ENCODE assay signal across 10 cellular contexts in genomic region chr17:19672009-19672837, GRCh38. TPM values are rescaled to one million over a fixed set of nuclear protein-coding genes. Genes with fewer than 3 reads are reported as not detected.
DNase-seq lines count a peak whose midpoint lies in the region; ATAC-seq and TF ChIP-seq lines count a peak whose summit lies in the region.
"Had no signal": no experiment of that assay in that cellular context is flagged by ENCODE, and none has a peak within 500 bp of the region (broad histone marks: within the 10 kb centered on the region; RNA-seq: fewer than 3 reads in every experiment).

No MANE protein-coding gene starts in this region.

- POLR2A ChIA-PET in BJ (lab: Charles Lee) (no interaction called here), Panc1 (lab: Charles Lee) (no interaction called here), HEK293T (lab: Yijun Ruan, JAX) (interaction anchor here (4.4 kb wide), 1 partner anchor 24 kb away, joined by 19 read pairs; the partner anchor contains the start of gene ALDH3A2)

- CTCF ChIA-PET in BJ (lab: Yijun Ruan, JAX) = interaction anchor here (1.0 to 2.0 kb wide), 7 partner anchors 11 to 309 kb away, joined by 3 to 9 read pairs (median 5); partner anchors contain the start of gene ALDH3A2
- CTCF ChIA-PET in Panc1 (lab: Charles Lee) = no interaction called here
- CTCF ChIA-PET in HEK293T (lab: Yijun Ruan, JAX) = interaction anchor here (0.8 kb wide), 1 partner anchor 16 kb away, joined by 3 read pairs; no protein-coding TSS in a partner anchor

- in situ Hi-C loops in Panc1 (cut with HindIII; ENCODE audit: low pct_unique_long_range_greater_than_20kb, low sequenced_read_pairs) = no loop called here

- H3K9me3 ChIP-seq in Panc1 (ENCODE audit: control insufficient read depth, insufficient read depth, low read depth, low read length) = no peaks in the 10 kb centered on the region

- intact Hi-C loops in Panc1 (cut with micrococcal nuclease; ENCODE audit: unreplicated experiment) = no loop called here

- peak; percentile 34 for TF ChIP-seq CTCF in BJ (IDR thresholded peaks at IDR 0.05; ENCODE audit: insufficient read depth, low read depth, low read length)
- peak; percentile 66 for TF ChIP-seq CTCF in Panc1 (IDR thresholded peaks at IDR 0.05)
- TF ChIP-seq CTCF in foreskin keratinocyte (conservative IDR thresholded peaks at IDR 0.05) = peak; percentile 30
- TF ChIP-seq CTCF in omental fat pad (IDR thresholded peaks at IDR 0.05) = no peak

- no peaks in the 10 kb centered on the region for H3K27me3 ChIP-seq in BJ (ENCODE audit: control insufficient read depth, insufficient read depth, low read length)
- no peaks in the 10 kb centered on the region for H3K27me3 ChIP-seq in Panc1 (ENCODE audit: control insufficient read depth, insufficient read depth, low read length)
- no peaks in the 10 kb centered on the region for H3K27me3 ChIP-seq in foreskin keratinocyte

- H3K4me1 ChIP-seq in Panc1 (ENCODE audit: control insufficient read depth, insufficient read depth, low read length) = no peaks in the 10 kb centered on the region
- peaks cover 4% of the 10 kb centered on the region for H3K4me1 ChIP-seq in foreskin keratinocyte

- DNase-seq in BJ (ENCODE audit: low read depth) = no peak
- DNase-seq in Panc1 (ENCODE audit: low read depth, low spot score) = no peak
- no peak for DNase-seq in foreskin keratinocyte
- no peak for DNase-seq in omental fat pad (ENCODE audit: low spot score)
- no peak for DNase-seq in DMS 273 (lab: John Stamatoyannopoulos, UW; ENCODE audit: unreplicated experiment)
- DNase-seq in NCI-H2227 (lab: John Stamatoyannopoulos, UW; ENCODE audit: unreplicated experiment) = no peak
- DNase-seq in D341Med (ENCODE audit: low spot score) = no peak
- DNase-seq in HEK293T (ENCODE audit: extremely low spot score) = no peak
- DNase-seq: GOT3; naive thymus-derived CD8-positive, alpha-beta T cell had no signal

- H3K4me3 ChIP-seq in BJ (ENCODE audit: low read depth, low read length) = no peak overlapping the region
- no peak overlapping the region for H3K4me3 ChIP-seq in Panc1 (ENCODE audit: low read depth in 2 of 2, low read length in 2 of 2)

- H3K27ac ChIP-seq in Panc1 (ENCODE audit: low read length) (no peak overlapping the region), foreskin keratinocyte (no peak overlapping the region)

- H3K36me3 ChIP-seq in BJ (ENCODE audit: control insufficient read depth, insufficient read depth, low read length) (0 out of 2 replicates have a peak, but pooled peaks cover 1% of the 10 kb centered on the region), Panc1 (ENCODE audit: control insufficient read depth, insufficient read depth, low read length) (no peaks in the 10 kb centered on the region)

- ATAC-seq in Panc1 = no peak
- ATAC-seq in foreskin keratinocyte = no peak
- peak; percentile 67 for ATAC-seq in omental fat pad (ENCODE audit: low FRiP score)
- ATAC-seq: naive thymus-derived CD8-positive, alpha-beta T cell had no signal

- BruUV-seq in Panc1 (replicated peaks; lab: Mats Ljungman, UMichigan) = no TSS peak

TF ChIP-seq in HEK293T, 16 proteins besides CTCF, POLR2A, EP300 and RAD21:
- TF ChIP-seq NFRKB (IDR thresholded peaks at IDR 0.05) = no peak
- no peak for TF ChIP-seq SUZ12 (IDR thresholded peaks at IDR 0.05)
- TF ChIP-seq FOXA1 (IDR thresholded peaks at IDR 0.05) = no peak
- no peak for TF ChIP-seq FOXM1 (IDR thresholded peaks at IDR 0.05; ENCODE audit: borderline replicate concordance)
- TF ChIP-seq TARDBP (IDR thresholded peaks at IDR 0.05) = no peak
- no peak for TF ChIP-seq CTBP1 (IDR thresholded peaks at IDR 0.05; ENCODE audit: borderline replicate concordance)
- no peak for TF ChIP-seq SP1 (IDR thresholded peaks at IDR 0.05)
- no peak for TF ChIP-seq BHLHE40 (IDR thresholded peaks at IDR 0.05; ENCODE audit: borderline replicate concordance)
- no peak for TF ChIP-seq FOXK2 (IDR thresholded peaks at IDR 0.05)
- TF ChIP-seq ELF4 (IDR thresholded peaks at IDR 0.05) = no peak
- no peak for TF ChIP-seq HDGF (IDR thresholded peaks at IDR 0.05; ENCODE audit: borderline replicate concordance)
- TF ChIP-seq PKNOX1 (IDR thresholded peaks at IDR 0.05) = no peak
- TF ChIP-seq ZNF384 (IDR thresholded peaks at IDR 0.05) = no peak
- TF ChIP-seq ARNT (IDR thresholded peaks at IDR 0.05) = no peak
- TF ChIP-seq LEF1 (IDR thresholded peaks at IDR 0.05; ENCODE audit: borderline replicate concordance) = no peak
- no peak for TF ChIP-seq L3MBTL2 (conservative IDR thresholded peaks at IDR 0.05)

RNA-seq across cellular contexts. Expression of gene ALDH3A2, which starts 23.7 kb away (rescaled TPM):
- polyA plus RNA-seq in BJ (2011; rRNA removed) = 10.2 and 13.6 TPM in 2 replicates
- polyA minus RNA-seq in BJ (2011; rRNA and poly(A)+ RNA removed) = 5.1 and 5.4 TPM in 2 replicates
- 44.4 TPM for total RNA-seq in Panc1 (2021; ENCODE audit: unreplicated experiment)
- polyA plus RNA-seq in Panc1 (2012; ENCODE audit: insufficient read length) = 46.4 TPM
- 53.0 and 66.1 TPM in 2 replicates for total RNA-seq in foreskin keratinocyte
- 32.5 and 32.7 TPM in 2 replicates for polyA plus RNA-seq in foreskin keratinocyte
- 100 to 1,000 TPM in 3 of 4 donors, 10 to 100 TPM in 1; 92.1 to 143 (median 111) TPM for total RNA-seq in omental fat pad

RNA-seq across cellular contexts. Expression of gene SLC47A2, which starts 44.2 kb away (rescaled TPM):
- not detected in 2 replicates for polyA plus RNA-seq in BJ (2011; rRNA removed)
- not detected in 2 replicates for polyA minus RNA-seq in BJ (2011; rRNA and poly(A)+ RNA removed)
- not detected for total RNA-seq in Panc1 (2021; ENCODE audit: unreplicated experiment)
- polyA plus RNA-seq in Panc1 (2012; ENCODE audit: insufficient read length) = 0.13 TPM
- total RNA-seq in foreskin keratinocyte = 0.11 and 0.37 TPM in 2 replicates
- polyA plus RNA-seq in foreskin keratinocyte = 0.07 and 0.18 TPM in 2 replicates
- total RNA-seq in omental fat pad = under 1 TPM in 1 of 4 donors, not detected in 3; 0.28 TPM
- total RNA-seq: naive thymus-derived CD8-positive, alpha-beta T cell had no signal
- polyA plus RNA-seq: naive thymus-derived CD8-positive, alpha-beta T cell had no signal

Comparison
In these comparisons a context has a peak if more than half of its experiments do, and no peak if none do; other contexts are left out.
1. CTCF ChIP-seq: peak in BJ (single experiment), Panc1 (single experiment) and foreskin keratinocyte (single experiment); none in omental fat pad (0 of 3).